24 cellular contexts compared by ENCODE assay signal in genomic region chr3:127171721-127172120, GRCh38. TPM values are rescaled to one million over a fixed set of nuclear protein-coding genes. Genes with fewer than 3 reads are reported as not detected.
"Had no signal": no experiment of that assay in that cellular context is flagged by ENCODE, and none has a peak within 500 bp of the region (broad histone marks: within the 10 kb centered on the region; RNA-seq: fewer than 3 reads in every experiment).

No MANE protein-coding gene starts in this region.

- H3K4me3 ChIP-seq: breast epithelium, K562, Peyer's patch, SJSA1 had no signal

- H3K4me1 Mint-ChIP-seq: activated B cell treated with CpG ODN at 0.5 μM for 24 hours; activated CD4-positive, alpha-beta T cell treated with anti-CD3 and anti-CD28 coated beads, Interleukin-2, amount 10 ng/mL, durations not matched to agents 7 days and 5 days; activated naive CD4-positive, alpha-beta T cell treated with anti-CD3 and anti-CD28 coated beads, Interleukin-2, amount 50 U/mL, for 24 hours; T-helper 17 cell had no signal

- H3K27ac ChIP-seq: breast epithelium, Peyer's patch, RWPE1, SJSA1 had no signal

- H3K27me3 ChIP-seq: Peyer's patch, SJSA1 had no signal

- H3K9me3 Mint-ChIP-seq: activated B cell treated with CpG ODN at 0.5 μM for 24 hours; activated CD4-positive, alpha-beta memory T cell treated with anti-CD3 and anti-CD28 coated beads for 36 hours; activated CD4-positive, alpha-beta T cell treated with anti-CD3 and anti-CD28 coated beads, Interleukin-2, amount 10 ng/mL, durations not matched to agents 7 days and 5 days; activated naive CD4-positive, alpha-beta T cell treated with anti-CD3 and anti-CD28 coated beads, Interleukin-2, amount 50 U/mL, for 24 hours; activated T-cell treated with anti-CD3 and anti-CD28 coated beads, Interleukin-2, amount 50 U/mL, for 72 hours; activated T-helper 2 cell treated with anti-CD3 and anti-CD28 coated beads, Interferon-gamma antibody, Interleukin-2, Interleukin-4, amounts not matched to agents 10 μg/mL and 5 μg/mL and 100 μg/mL, durations not matched to agents 14 hours and 24 hours and 36 hours had no signal

- H3K4me3 Mint-ChIP-seq: activated B cell treated with CpG ODN at 0.5 μM for 24 hours; activated CD4-positive, alpha-beta memory T cell treated with anti-CD3 and anti-CD28 coated beads for 36 hours; activated CD4-positive, alpha-beta T cell treated with anti-CD3 and anti-CD28 coated beads, Interleukin-2, amount 10 ng/mL, durations not matched to agents 7 days and 5 days; activated naive CD4-positive, alpha-beta T cell treated with anti-CD3 and anti-CD28 coated beads, Interleukin-2, amount 50 U/mL, for 24 hours; activated T-cell treated with anti-CD3 and anti-CD28 coated beads, Interleukin-2, amount 50 U/mL, for 72 hours; T-helper 17 cell had no signal

- H3K36me3 Mint-ChIP-seq: activated CD4-positive, alpha-beta memory T cell treated with anti-CD3 and anti-CD28 coated beads for 36 hours; activated naive CD4-positive, alpha-beta T cell treated with anti-CD3 and anti-CD28 coated beads, Interleukin-2, amount 50 U/mL, for 24 hours had no signal

- H3K4me1 ChIP-seq: breast epithelium, Peyer's patch had no signal

- ATAC-seq: activated T-cell treated with anti-CD3 and anti-CD28 coated beads, Interleukin-2, amount 50 U/mL, for 72 hours; K562; T-helper 17 cell had no signal

- H3K36me3 ChIP-seq: breast epithelium, Peyer's patch, SJSA1 had no signal

- H3K27me3 Mint-ChIP-seq: activated CD4-positive, alpha-beta T cell treated with anti-CD3 and anti-CD28 coated beads, Interleukin-2, amount 10 ng/mL, durations not matched to agents 7 days and 5 days had no signal

- DNase-seq: activated B cell treated with CpG ODN at 0.5 μM for 24 hours; activated CD4-positive, alpha-beta memory T cell treated with anti-CD3 and anti-CD28 coated beads for 36 hours; activated CD4-positive, alpha-beta T cell treated with anti-CD3 and anti-CD28 coated beads for 1 hour; activated CD4-positive, alpha-beta T cell treated with anti-CD3 and anti-CD28 coated beads, Interleukin-2, amount 10 ng/mL, durations not matched to agents 7 days and 5 days; activated CD8-positive, alpha-beta memory T cell treated with anti-CD3 and anti-CD28 coated beads for 24 hours; activated naive CD4-positive, alpha-beta T cell; activated T-cell treated with anti-CD3 and anti-CD28 coated beads, Interleukin-2, amount 50 U/mL, for 72 hours; Karpas-422; NCI-H146; NCI-H187 treated with DMSO at 0.1 percent for 48 hours; NCI-H2081 treated with DMSO at 0.1 percent for 48 hours; NCI-H446; NCI-H524; Right ventricle myocardium superior; T-helper 17 cell; T-helper 9 cell had no signal

- H3K9me3 ChIP-seq: breast epithelium, Peyer's patch, SJSA1 had no signal

- H3K27ac Mint-ChIP-seq: activated B cell treated with CpG ODN at 0.5 μM for 24 hours; activated CD4-positive, alpha-beta memory T cell treated with anti-CD3 and anti-CD28 coated beads for 36 hours; activated CD4-positive, alpha-beta T cell treated with anti-CD3 and anti-CD28 coated beads, Interleukin-2, amount 10 ng/mL, durations not matched to agents 7 days and 5 days; activated naive CD4-positive, alpha-beta T cell treated with anti-CD3 and anti-CD28 coated beads, Interleukin-2, amount 50 U/mL, for 24 hours; activated T-cell treated with anti-CD3 and anti-CD28 coated beads, Interleukin-2, amount 50 U/mL, for 72 hours; activated T-helper 2 cell treated with anti-CD3 and anti-CD28 coated beads, Interferon-gamma antibody, Interleukin-2, Interleukin-4, amounts not matched to agents 10 μg/mL and 5 μg/mL and 100 μg/mL, durations not matched to agents 14 hours and 24 hours and 36 hours; T-helper 17 cell had no signal

RNA-seq across cellular contexts. Expression of gene PRR23E, which starts 21.2 kb away (rescaled TPM):
- total RNA-seq: activated B cell treated with CpG ODN at 0.5 μM for 24 hours; activated CD4-positive, alpha-beta memory T cell treated with anti-CD3 and anti-CD28 coated beads for 36 hours; activated CD4-positive, alpha-beta T cell treated with anti-CD3 and anti-CD28 coated beads, Interleukin-2, amount 10 ng/mL, durations not matched to agents 7 days and 5 days; activated T-cell treated with anti-CD3 and anti-CD28 coated beads, Interleukin-2, amount 50 U/mL, for 72 hours; activated T-helper 2 cell treated with anti-CD3 and anti-CD28 coated beads, Interferon-gamma antibody, Interleukin-2, Interleukin-4, amounts not matched to agents 10 μg/mL and 5 μg/mL and 100 μg/mL, durations not matched to agents 14 hours and 24 hours and 36 hours; aorta; breast epithelium; K562; Peyer's patch; Right ventricle myocardium superior; SJSA1; T-helper 17 cell had no signal
- polyA plus RNA-seq: aorta, K562 had no signal
